ENCODE assay signal across 10 cellular contexts in the genomic region with DNA sequence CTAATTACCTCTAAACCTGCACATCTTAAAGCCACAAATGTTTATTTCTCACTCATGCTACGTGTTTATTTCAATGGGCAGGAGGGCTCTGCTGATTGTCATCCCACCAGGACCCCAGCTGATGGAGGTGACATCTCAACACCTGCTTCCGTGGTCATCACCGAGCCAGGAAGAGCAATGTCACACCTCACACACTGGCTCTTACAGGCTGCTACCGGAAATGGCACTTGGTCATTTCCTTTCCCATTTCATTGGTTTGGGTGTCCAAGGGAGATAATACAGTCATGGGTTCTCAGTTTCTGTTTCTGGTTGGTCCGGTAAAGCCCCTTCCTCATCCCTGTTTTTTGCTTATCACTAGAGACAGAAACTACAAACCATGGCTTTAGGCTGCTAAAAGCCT. TPM values are rescaled to one million over a fixed set of nuclear protein-coding genes. Genes with fewer than 3 reads are reported as not detected.
DNase-seq lines count a peak whose midpoint lies in the region; ATAC-seq, FAIRE-seq and TF ChIP-seq lines count a peak whose summit lies in the region.
"Had no signal": no experiment of that assay in that cellular context is flagged by ENCODE, and none has a peak within 500 bp of the region (broad histone marks: within the 10 kb centered on the region; RNA-seq: fewer than 3 reads in every experiment).

No MANE protein-coding gene starts in this region.

- peaks cover 41% of the 10 kb centered on the region for H3K4me1 Mint-ChIP-seq in activated naive CD8-positive, alpha-beta T cell treated with anti-CD3 and anti-CD28 coated beads, Interleukin-2, amount 50 U/mL, for 24 hours
- peaks cover 10% of the 10 kb centered on the region for H3K4me1 Mint-ChIP-seq in activated naive CD8-positive, alpha-beta T cell treated with anti-CD3 and anti-CD28 coated beads for 36 hours

- no TSS peak for BruUV-seq in GM12878 (replicated peaks; lab: Mats Ljungman, UMichigan)

- TF ChIP-seq POLR2A in GM12878 (IDR thresholded peaks at IDR 0.05; ENCODE audit: low read depth, low read length): no peak
- no peak for TF ChIP-seq POLR2A in gastroesophageal sphincter (IDR thresholded peaks at IDR 0.05)

- DNase-seq in activated naive CD8-positive, alpha-beta T cell treated with anti-CD3 and anti-CD28 coated beads, Interleukin-2, amount 50 U/mL, for 24 hours: no peak
- no peak for DNase-seq in activated naive CD8-positive, alpha-beta T cell treated with anti-CD3 and anti-CD28 coated beads for 36 hours
- no peak for DNase-seq in GM12878 (ENCODE audit: low read depth, low spot score)
- no peak for DNase-seq in upper lobe of right lung
- DNase-seq in NCI-H1092 treated with DMSO at 0.1 percent for 48 hours (lab: John Stamatoyannopoulos, UW): no peak
- no peak for DNase-seq in HEK293T (ENCODE audit: extremely low spot score)

- no peaks in the 10 kb centered on the region for H3K9me3 Mint-ChIP-seq in activated naive CD8-positive, alpha-beta T cell treated with anti-CD3 and anti-CD28 coated beads, Interleukin-2, amount 50 U/mL, for 24 hours
- no peaks in the 10 kb centered on the region for H3K9me3 Mint-ChIP-seq in activated naive CD8-positive, alpha-beta T cell treated with anti-CD3 and anti-CD28 coated beads for 36 hours
- H3K9me3 Mint-ChIP-seq: dendritic cell treated with granulocyte-macrophage colony-stimulating factor and Interleukin-4, amounts not matched to agents 40 ng/mL and 50 ng/mL, for 4 days had no signal

- no peaks in the 10 kb centered on the region for H3K4me1 ChIP-seq in GM12878 (ENCODE audit: control insufficient read depth, insufficient read depth, low read length)
- H3K4me1 ChIP-seq in upper lobe of right lung: peaks cover 31% of the 10 kb centered on the region
- H3K4me1 ChIP-seq in gastroesophageal sphincter: peaks cover 6 to 73% (median 17%) of the 10 kb centered on the region in 3 donors

- POLR2A ChIA-PET in GM12878 (lab: Charles Lee) (interaction anchor here (1.2 to 2.6 kb wide), 3 partner anchors 41 to 72 kb away, joined by 4 to 9 read pairs (median 5); a partner anchor contains a TSS), HEK293T (lab: Yijun Ruan, JAX) (no interaction called here)

- H3K4me3 ChIP-seq in GM12878 (no peak overlapping the region), upper lobe of right lung (no peak overlapping the region), gastroesophageal sphincter (no peak overlapping the region)

- no peak overlapping the region for H3K27ac Mint-ChIP-seq in activated naive CD8-positive, alpha-beta T cell treated with anti-CD3 and anti-CD28 coated beads, Interleukin-2, amount 50 U/mL, for 24 hours
- H3K27ac Mint-ChIP-seq in activated naive CD8-positive, alpha-beta T cell treated with anti-CD3 and anti-CD28 coated beads for 36 hours: no peak overlapping the region

- H2AFZ ChIP-seq in GM12878 (ENCODE audit: control insufficient read depth, low read depth, low read length): no peak overlapping the region

- intact Hi-C loops in GM12878 (cut with micrococcal nuclease; ENCODE audit: unreplicated experiment): no loop called here
- intact Hi-C loops in upper lobe of right lung (cut with DNase I): no loop called here

- H3K79me2 ChIP-seq in GM12878 (ENCODE audit: control insufficient read depth, insufficient read depth, low read length): no peaks in the 10 kb centered on the region

- H4K20me1 ChIP-seq in GM12878 (ENCODE audit: control insufficient read depth, insufficient read depth): no peaks in the 10 kb centered on the region

- RAD21 ChIA-PET in GM12878 (lab: Charles Lee; ENCODE audit: unreplicated experiment): interaction anchor here (0.6 to 5.8 kb wide), 18 partner anchors 9 to 230 kb away, joined by 3 to 105 read pairs (median 5); a partner anchor contains a TSS

- no peak overlapping the region for H3K4me3 Mint-ChIP-seq in activated naive CD8-positive, alpha-beta T cell treated with anti-CD3 and anti-CD28 coated beads, Interleukin-2, amount 50 U/mL, for 24 hours
- H3K4me3 Mint-ChIP-seq in activated naive CD8-positive, alpha-beta T cell treated with anti-CD3 and anti-CD28 coated beads for 36 hours: no peak overlapping the region
- H3K4me3 Mint-ChIP-seq: dendritic cell treated with granulocyte-macrophage colony-stimulating factor and Interleukin-4, amounts not matched to agents 40 ng/mL and 50 ng/mL, for 4 days had no signal

- H3K27me3 Mint-ChIP-seq in activated naive CD8-positive, alpha-beta T cell treated with anti-CD3 and anti-CD28 coated beads, Interleukin-2, amount 50 U/mL, for 24 hours: no peaks in the 10 kb centered on the region
- no peaks in the 10 kb centered on the region for H3K27me3 Mint-ChIP-seq in activated naive CD8-positive, alpha-beta T cell treated with anti-CD3 and anti-CD28 coated beads for 36 hours
- H3K27me3 Mint-ChIP-seq: dendritic cell treated with granulocyte-macrophage colony-stimulating factor and Interleukin-4, amounts not matched to agents 40 ng/mL and 50 ng/mL, for 4 days had no signal

- FAIRE-seq in GM12878 (lab: Jason Lieb, UNC): no peak
- FAIRE-seq: urothelium cell line had no signal

- no peaks in the 10 kb centered on the region for H3K9me3 ChIP-seq in GM12878 (replicated peaks; ENCODE audit: control insufficient read depth, insufficient read depth, low read length)
- H3K9me3 ChIP-seq in upper lobe of right lung: no peaks in the 10 kb centered on the region
- no peaks in the 10 kb centered on the region for H3K9me3 ChIP-seq in gastroesophageal sphincter

- WGBS in GM12878 (ENCODE audit: insufficient coverage, insufficient replicate concordance, low lambda C conversion rate, missing lambda C conversion rate): 47% methylated on average over 5 of the region's 5 CpGs
- WGBS in gastroesophageal sphincter (ENCODE audit: low coverage in 1 of 2), 2 donors: 92 to 93% methylated on average over 2 to 3 of the region's 5 CpGs

- in situ Hi-C loops in GM12878 (cut with MboI): no loop called here

- ATAC-seq in activated naive CD8-positive, alpha-beta T cell treated with anti-CD3 and anti-CD28 coated beads, Interleukin-2, amount 50 U/mL, for 24 hours: peak; percentile 37
- ATAC-seq in HG03103 (IDR thresholded peaks at IDR 0.05; ENCODE audit: low read depth, unreplicated experiment) (peak; percentile 59), GM12878 (peak; percentile 43), upper lobe of right lung (no peak), gastroesophageal sphincter (no peak)

- no peak overlapping the region for H3K4me2 ChIP-seq in GM12878 (ENCODE audit: control insufficient read depth, insufficient read depth)

- CTCF ChIA-PET in GM12878 (lab: Yijun Ruan, JAX): interaction anchor here (0.6 to 8.4 kb wide), 39 partner anchors 8 to 506 kb away, joined by 3 to 225 read pairs (median 7); a partner anchor contains a TSS
- CTCF ChIA-PET in HEK293T (lab: Yijun Ruan, JAX): interaction anchor here (0.7 to 3.3 kb wide), 18 partner anchors 9 to 391 kb away, joined by 3 to 27 read pairs (median 5); no protein-coding TSS in a partner anchor

- H3K36me3 Mint-ChIP-seq in activated naive CD8-positive, alpha-beta T cell treated with anti-CD3 and anti-CD28 coated beads, Interleukin-2, amount 50 U/mL, for 24 hours (ENCODE audit: low read depth): peaks cover 19% of the 10 kb centered on the region
- H3K36me3 Mint-ChIP-seq in activated naive CD8-positive, alpha-beta T cell treated with anti-CD3 and anti-CD28 coated beads for 36 hours: peaks cover 7% of the 10 kb centered on the region

- H3K27me3 ChIP-seq in GM12878 (replicated peaks in 1 of 2; ENCODE audit: control insufficient read depth in 2 of 2, insufficient read depth in 2 of 2, low read length in 1 of 2): no peaks in the 10 kb centered on the region
- no peaks in the 10 kb centered on the region for H3K27me3 ChIP-seq in upper lobe of right lung
- no peaks in the 10 kb centered on the region for H3K27me3 ChIP-seq in gastroesophageal sphincter

- SMC1A ChIA-PET in GM12878 (lab: Charles Lee; ENCODE audit: uncharacterized antibody, unreplicated experiment): interaction anchor here (0.6 to 10.2 kb wide), 18 partner anchors 10 to 692 kb away, joined by 3 to 134 read pairs (median 8); a partner anchor contains a TSS

- TF ChIP-seq CTCF in GM12878 (IDR thresholded peaks at IDR 0.05 in 2 of 3, conservative IDR thresholded peaks at IDR 0.05 in 1 of 3; ENCODE audit: control insufficient read depth in 2 of 3, extremely low read depth in 1 of 3, insufficient read depth in 1 of 3, low read depth in 3 of 3, low read length in 3 of 3): no peak
- TF ChIP-seq CTCF in upper lobe of right lung (IDR thresholded peaks at IDR 0.05): no peak
- TF ChIP-seq CTCF in gastroesophageal sphincter (IDR thresholded peaks at IDR 0.05): no peak

- no peak for TF ChIP-seq RAD21 in GM12878 (IDR thresholded peaks at IDR 0.05; ENCODE audit: insufficient read depth, low read depth, low read length)

- no peak overlapping the region for H3K9ac ChIP-seq in GM12878 (ENCODE audit: control insufficient read depth, insufficient read depth, low read length)

- H3K36me3 ChIP-seq in GM12878 (ENCODE audit: control insufficient read depth in 2 of 2, insufficient read depth in 2 of 2, low read length in 1 of 2) (peaks cover 1 to 6% of the 10 kb centered on the region in 2 experiments; a peak in 3 of 4 replicates), upper lobe of right lung (peaks cover 28% of the 10 kb centered on the region), gastroesophageal sphincter (peaks cover 0 to 39% of the 10 kb centered on the region in 2 donors)

- TF ChIP-seq EP300 in GM12878 (IDR thresholded peaks at IDR 0.05; ENCODE audit: borderline replicate concordance in 1 of 2, control insufficient read depth in 1 of 2, low read depth in 2 of 2, low read length in 2 of 2): no peak
- TF ChIP-seq EP300 in gastroesophageal sphincter (IDR thresholded peaks at IDR 0.05): no peak

- H3K27ac ChIP-seq in GM12878 (ENCODE audit: control insufficient read depth, insufficient read depth) (no peak overlapping the region), upper lobe of right lung (peak overlapping the region; percentile 7), gastroesophageal sphincter (peak overlapping the region in 2 of 4 donors; percentile 45 to 64)

RNA-seq across cellular contexts. Expression of a gene that starts 41.9 kb away (rescaled TPM):
- total RNA-seq in activated naive CD8-positive, alpha-beta T cell treated with anti-CD3 and anti-CD28 coated beads for 36 hours: 10 to 100 TPM; 47.6 to 49.2 TPM
- 48.0 and 50.8 TPM in 2 replicates for total RNA-seq in GM12878 (2013; cell fraction: nucleolus; rRNA removed)
- total RNA-seq in GM12878 (2014; rRNA removed) (19.6 and 19.7 TPM in 2 replicates), GM12878 (2014; rRNA removed; fragmentation: Illumina TruSeq; extraction: Trizol) (15.8 and 19.8 TPM in 2 replicates), GM12878 (2021) (33.6 and 38.7 TPM in 2 replicates), upper lobe of right lung (182 TPM), gastroesophageal sphincter (100 to 1,000 TPM in 1 of 4 donors, 10 to 100 TPM in 3; 54.6 to 108 (median 75.9) TPM)
- 7.0 TPM for polyA plus RNA-seq in GM12878 (2011; ENCODE audit: low read depth)
- polyA plus RNA-seq in GM12878 (2011; rRNA removed) (22.4 and 30.1 TPM in 2 replicates), GM12878 (2014; fragmentation: Illumina TruSeq; extraction: Trizol) (21.4 and 23.3 TPM in 2 replicates), GM12878 (2014; fragmentation: Nextera tagmentation; extraction: Ambion mirVana) (1 to 10 TPM; 1.2 to 4.7 TPM), GM12878 (2014; rRNA removed) (15.0 and 19.3 TPM in 2 replicates), GM12878 (2016; fragmentation: Nextera tagmentation; extraction: Ambion mirVana) (10 to 100 TPM; 21.0 to 21.2 TPM)
- 27.2 and 29.2 TPM in 2 replicates for polyA plus RNA-seq in GM12878 (2011; cell fraction: cytosol; rRNA removed)
- polyA plus RNA-seq in GM12878 (2011; cell fraction: nucleus; rRNA removed): 16.7 and 18.6 TPM in 2 replicates
- polyA plus RNA-seq in GM12878 (2012): 7.8 and 8.1 TPM in 2 replicates
- polyA minus RNA-seq in GM12878 (2011; rRNA and poly(A)+ RNA removed): 82.8 and 105 TPM in 2 replicates
- 17.2 and 18.7 TPM in 2 replicates for polyA minus RNA-seq in GM12878 (2011; cell fraction: cytosol; rRNA and poly(A)+ RNA removed)
- 14.7 and 33.2 TPM in 2 replicates for polyA minus RNA-seq in GM12878 (2011; cell fraction: nucleus; rRNA and poly(A)+ RNA removed)

Comparison
In these comparisons a context has a peak if more than half of its experiments do, and no peak if none do; other contexts are left out.
1. ATAC-seq: peak in activated naive CD8-positive, alpha-beta T cell treated with anti-CD3 and anti-CD28 coated beads, Interleukin-2, amount 50 U/mL, for 24 hours (single experiment), HG03103 (single experiment) and GM12878 (single experiment); none in upper lobe of right lung (single experiment) and gastroesophageal sphincter (single experiment).